ENCODE assay signal across 22 cellular contexts in genomic region chr20:2219481-2220006, GRCh38.
"Had no signal": no experiment of that assay in that cellular context is flagged by ENCODE, and none has a peak within 500 bp of the region (broad histone marks: within the 10 kb centered on the region; RNA-seq: fewer than 3 reads in every experiment).

No MANE protein-coding gene starts in this region.

- H3K27ac ChIP-seq: gastrocnemius medialis, pancreas, suprapubic skin, thyroid gland had no signal

- DNase-seq: effector memory CD4-positive, alpha-beta T cell; gastrocnemius medialis; heart right ventricle; hypothalamus; kidney glomerular epithelial cell; mammary epithelial cell; occipital lobe; pancreas; right cardiac atrium; stimulated activated CD4-positive, alpha-beta T cell treated with anti-CD3 and anti-CD28 coated beads, Interleukin-2, amount 100 ng/mL, for 48 hours; stimulated activated naive CD8-positive, alpha-beta T cell treated with anti-CD3 and anti-CD28 coated beads, Interleukin-15, Interleukin-2, amounts not matched to agents 100 U/mL and 50 U/mL, for 24 hours; thyroid gland had no signal

- H3K4me2 ChIP-seq: smooth muscle cell had no signal

- H3K9me3 ChIP-seq: gastrocnemius medialis, pancreas, thyroid gland had no signal

- H3K36me3 ChIP-seq: gastrocnemius medialis, heart right ventricle, pancreas, suprapubic skin, thyroid gland had no signal

- H3K4me3 Mint-ChIP-seq: mesothelial cell of epicardium; natural killer cell treated with Interleukin-12 subunit alpha and Interleukin-12 subunit beta and Interleukin-15 and Interleukin-18, amount 100 ng/mL, for 72 hours; type B pancreatic cell had no signal

- ATAC-seq: esophagus mucosa; gastrocnemius medialis; heart right ventricle; natural killer cell treated with Interleukin-12 subunit alpha and Interleukin-12 subunit beta and Interleukin-15 and Interleukin-18, amount 100 ng/mL, for 72 hours; pancreas; right cardiac atrium; stimulated activated naive CD8-positive, alpha-beta T cell treated with anti-CD3 and anti-CD28 coated beads, Interleukin-15, Interleukin-2, amounts not matched to agents 100 U/mL and 50 U/mL, for 24 hours had no signal

- H3K27ac Mint-ChIP-seq: mesothelial cell of epicardium; natural killer cell treated with Interleukin-12 subunit alpha and Interleukin-12 subunit beta and Interleukin-15 and Interleukin-18, amount 100 ng/mL, for 72 hours; progenitor cell of endocrine pancreas; type B pancreatic cell had no signal

- H3K4me3 ChIP-seq: gastrocnemius medialis, heart right ventricle, pancreas, smooth muscle cell, suprapubic skin, thyroid gland had no signal

- H3K4me1 ChIP-seq: gastrocnemius medialis, pancreas, suprapubic skin, thyroid gland had no signal

- FAIRE-seq: endometrium, islet of Langerhans, pancreas, urothelium cell line had no signal

- H3K36me3 Mint-ChIP-seq: mesothelial cell of epicardium, type B pancreatic cell had no signal

- H3K4me1 Mint-ChIP-seq: mesothelial cell of epicardium had no signal

- H3K27me3 ChIP-seq: gastrocnemius medialis, pancreas, suprapubic skin, thyroid gland had no signal

- H3K9me3 Mint-ChIP-seq: natural killer cell treated with Interleukin-12 subunit alpha and Interleukin-12 subunit beta and Interleukin-15 and Interleukin-18, amount 100 ng/mL, for 72 hours; type B pancreatic cell had no signal
